Comparison of ENCODE assay signal across 38 cellular contexts in the genomic region with DNA sequence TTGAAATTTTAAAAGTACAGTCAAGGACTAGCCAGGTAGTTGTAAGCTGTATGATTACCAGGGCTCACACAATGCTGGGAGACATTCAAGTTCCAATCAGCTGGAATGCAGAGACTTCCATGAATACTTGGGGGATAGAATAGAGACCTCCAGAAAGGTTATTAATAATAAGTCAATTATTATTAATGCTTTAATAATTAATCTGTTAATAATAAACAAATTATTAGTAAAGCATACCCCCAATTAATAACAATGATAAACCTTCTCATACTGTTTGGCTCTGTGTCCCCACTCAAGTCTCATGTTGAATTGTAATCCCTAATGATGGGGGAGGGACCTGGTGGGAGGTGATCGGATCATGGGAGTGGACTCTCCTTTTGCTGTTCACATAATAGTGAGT. TPM values are rescaled to one million over a fixed set of nuclear protein-coding genes. Genes with fewer than 3 reads are reported as not detected.
"Had no signal": no experiment of that assay in that cellular context is flagged by ENCODE, and none has a peak within 500 bp of the region (broad histone marks: within the 10 kb centered on the region; RNA-seq: fewer than 3 reads in every experiment).

No MANE protein-coding gene starts in this region.

- H3K36me3 ChIP-seq: ascending aorta, cardiac muscle cell had no signal

- H3K4me1 Mint-ChIP-seq: central memory CD8-positive, alpha-beta T cell had no signal

- H3K36me3 Mint-ChIP-seq: activated CD8-positive, alpha-beta memory T cell treated with anti-CD3 and anti-CD28 coated beads, Interleukin-2, amount 10 ng/mL, durations not matched to agents 7 days and 5 days; activated naive CD8-positive, alpha-beta T cell; brain had no signal

- H3K27me3 ChIP-seq: ascending aorta, cardiac muscle cell had no signal

- DNase-seq: activated B cell treated with CpG ODN at 0.5 μM for 24 hours; activated CD4-positive, alpha-beta memory T cell treated with anti-CD3 and anti-CD28 coated beads, Interleukin-2, amount 10 ng/mL, durations not matched to agents 7 days and 5 days; activated CD4-positive, alpha-beta T cell treated with anti-CD3 and anti-CD28 coated beads for 4 hours; activated CD4-positive, alpha-beta T cell treated with anti-CD3 and anti-CD28 coated beads, Interleukin-2, amount 10 ng/mL, durations not matched to agents 7 days and 5 days; activated CD4-positive, alpha-beta T cell treated with anti-CD3 and anti-CD28 coated beads, Interleukin-2, amount 50 U/mL, for 4 hours; activated CD4-positive, CD25-positive, alpha-beta regulatory T cell treated with anti-CD3 and anti-CD28 coated beads, Interleukin-2, amount 50 U/mL, for 72 hours; activated CD8-positive, alpha-beta memory T cell treated with anti-CD3 and anti-CD28 coated beads for 24 hours; activated CD8-positive, alpha-beta memory T cell treated with anti-CD3 and anti-CD28 coated beads, Interleukin-2, amount 10 ng/mL, durations not matched to agents 7 days and 5 days; activated CD8-positive, alpha-beta memory T cell treated with anti-CD3 and anti-CD28 coated beads, Interleukin-2, amount 50 U/mL, for 48 hours; activated CD8-positive, alpha-beta T cell treated with anti-CD3 and anti-CD28 coated beads, Interleukin-2, amount 10 ng/mL, durations not matched to agents 7 days and 5 days; activated effector memory CD4-positive, alpha-beta T cell treated with Interleukin-2 at 50 U/mL for 16 hours; activated gamma-delta T cell; activated naive CD4-positive, alpha-beta T cell treated with anti-CD3 and anti-CD28 coated beads, Interleukin-2, amount 50 U/mL, for 16 hours; activated naive CD4-positive, alpha-beta T cell treated with Interleukin-2 at 50 U/mL for 16 hours; activated naive CD8-positive, alpha-beta T cell treated with anti-CD3 and anti-CD28 coated beads, Interleukin-2, amount 10 ng/mL, durations not matched to agents 7 days and 5 days; activated naive CD8-positive, alpha-beta T cell treated with anti-CD3 and anti-CD28 coated beads, Interleukin-2, amount 50 U/mL, for 24 hours; activated T-cell treated with anti-CD3 and anti-CD28 coated beads, Interleukin-2, amount 50 U/mL, for 24 hours; activated T-cell treated with anti-CD3 and anti-CD28 coated beads, Interleukin-2, amount 50 U/mL, for 48 hours; amygdala; anterior cingulate cortex; caudate nucleus; cerebellar nuclear complex; SW 1271; T-helper 1 cell; T-helper 2 cell; T-helper 9 cell had no signal

- FAIRE-seq: bronchial epithelial cell, TTC549 had no signal

- H3K27ac Mint-ChIP-seq: activated B cell treated with CpG ODN at 0.5 μM for 24 hours; activated CD4-positive, alpha-beta memory T cell treated with anti-CD3 and anti-CD28 coated beads, Interleukin-2, amount 10 ng/mL, durations not matched to agents 7 days and 5 days; activated CD4-positive, alpha-beta T cell treated with anti-CD3 and anti-CD28 coated beads, Interleukin-2, amount 10 ng/mL, durations not matched to agents 7 days and 5 days; activated CD8-positive, alpha-beta memory T cell treated with anti-CD3 and anti-CD28 coated beads, Interleukin-2, amount 10 ng/mL, durations not matched to agents 7 days and 5 days; activated CD8-positive, alpha-beta T cell treated with anti-CD3 and anti-CD28 coated beads, Interleukin-2, amount 10 ng/mL, durations not matched to agents 7 days and 5 days; activated naive CD8-positive, alpha-beta T cell; activated naive CD8-positive, alpha-beta T cell treated with anti-CD3 and anti-CD28 coated beads, Interleukin-2, amount 10 ng/mL, durations not matched to agents 7 days and 5 days; activated naive CD8-positive, alpha-beta T cell treated with anti-CD3 and anti-CD28 coated beads, Interleukin-2, amount 50 U/mL, for 24 hours; activated T-cell treated with anti-CD3 and anti-CD28 coated beads, Interleukin-2, amount 50 U/mL, for 24 hours; activated T-helper 2 cell treated with anti-CD3 and anti-CD28 coated beads, Interferon-gamma antibody, Interleukin-2, Interleukin-4, amounts not matched to agents 10 μg/mL and 5 μg/mL and 100 μg/mL, durations not matched to agents 14 hours and 24 hours and 36 hours; brain; T-helper 1 cell treated with Interleukin-12 subunit alpha and Interleukin-12 subunit beta and Interleukin-4 antibody, amounts not matched to agents 30 μg/mL and 1 μg/mL, for 36 hours; T-helper 2 cell treated with Interferon-gamma antibody and Interleukin-4, amounts not matched to agents 5 μg/mL and 100 μg/mL, for 36 hours had no signal

- H3K27me3 Mint-ChIP-seq: activated naive CD8-positive, alpha-beta T cell treated with anti-CD3 and anti-CD28 coated beads, Interleukin-2, amount 10 ng/mL, durations not matched to agents 7 days and 5 days; brain had no signal

- H3K4me3 Mint-ChIP-seq: activated B cell treated with CpG ODN at 0.5 μM for 24 hours; activated CD4-positive, alpha-beta memory T cell treated with anti-CD3 and anti-CD28 coated beads, Interleukin-2, amount 10 ng/mL, durations not matched to agents 7 days and 5 days; activated CD4-positive, alpha-beta T cell treated with anti-CD3 and anti-CD28 coated beads, Interleukin-2, amount 10 ng/mL, durations not matched to agents 7 days and 5 days; activated CD8-positive, alpha-beta memory T cell treated with anti-CD3 and anti-CD28 coated beads, Interleukin-2, amount 10 ng/mL, durations not matched to agents 7 days and 5 days; activated CD8-positive, alpha-beta T cell treated with anti-CD3 and anti-CD28 coated beads, Interleukin-2, amount 10 ng/mL, durations not matched to agents 7 days and 5 days; activated naive CD8-positive, alpha-beta T cell; activated naive CD8-positive, alpha-beta T cell treated with anti-CD3 and anti-CD28 coated beads, Interleukin-2, amount 10 ng/mL, durations not matched to agents 7 days and 5 days; activated naive CD8-positive, alpha-beta T cell treated with anti-CD3 and anti-CD28 coated beads, Interleukin-2, amount 50 U/mL, for 24 hours; activated T-cell treated with anti-CD3 and anti-CD28 coated beads, Interleukin-2, amount 50 U/mL, for 24 hours; brain; central memory CD8-positive, alpha-beta T cell; T-helper 1 cell treated with Interleukin-12 subunit alpha and Interleukin-12 subunit beta and Interleukin-4 antibody, amounts not matched to agents 30 μg/mL and 1 μg/mL, for 36 hours; T-helper 2 cell treated with Interferon-gamma antibody and Interleukin-4, amounts not matched to agents 5 μg/mL and 100 μg/mL, for 36 hours had no signal

- H3K4me1 ChIP-seq: ascending aorta had no signal

- H3K27ac ChIP-seq: ascending aorta, cardiac muscle cell, VCaP had no signal

- H3K4me3 ChIP-seq: ascending aorta, cardiac muscle cell had no signal

- H3K9me3 ChIP-seq: ascending aorta had no signal

- H3K9me3 Mint-ChIP-seq: activated naive CD8-positive, alpha-beta T cell treated with anti-CD3 and anti-CD28 coated beads, Interleukin-2, amount 50 U/mL, for 24 hours; central memory CD8-positive, alpha-beta T cell had no signal

- ATAC-seq: activated CD8-positive, alpha-beta memory T cell treated with anti-CD3 and anti-CD28 coated beads, Interleukin-2, amount 10 ng/mL, durations not matched to agents 7 days and 5 days; activated CD8-positive, alpha-beta T cell treated with anti-CD3 and anti-CD28 coated beads, Interleukin-2, amount 10 ng/mL, durations not matched to agents 7 days and 5 days; activated naive CD8-positive, alpha-beta T cell treated with anti-CD3 and anti-CD28 coated beads, Interleukin-2, amount 50 U/mL, for 24 hours had no signal

RNA-seq across cellular contexts. Expression of a gene that starts 14.6 kb away (rescaled TPM):
- total RNA-seq: activated B cell treated with CpG ODN at 0.5 μM for 24 hours; activated CD4-positive, alpha-beta memory T cell treated with anti-CD3 and anti-CD28 coated beads, Interleukin-2, amount 10 ng/mL, durations not matched to agents 7 days and 5 days; activated CD4-positive, alpha-beta T cell treated with anti-CD3 and anti-CD28 coated beads, Interleukin-2, amount 10 ng/mL, durations not matched to agents 7 days and 5 days; activated CD8-positive, alpha-beta memory T cell treated with anti-CD3 and anti-CD28 coated beads, Interleukin-2, amount 10 ng/mL, durations not matched to agents 7 days and 5 days; activated CD8-positive, alpha-beta T cell treated with anti-CD3 and anti-CD28 coated beads, Interleukin-2, amount 10 ng/mL, durations not matched to agents 7 days and 5 days; activated T-helper 2 cell treated with anti-CD3 and anti-CD28 coated beads, Interferon-gamma antibody, Interleukin-2, Interleukin-4, amounts not matched to agents 10 μg/mL and 5 μg/mL and 100 μg/mL, durations not matched to agents 14 hours and 24 hours and 36 hours; bronchial epithelial cell; chondrocyte had no signal
- polyA plus RNA-seq: cardiac muscle cell had no signal

RNA-seq across cellular contexts. Expression of a gene that starts 45.5 kb away (rescaled TPM):
- total RNA-seq: activated B cell treated with CpG ODN at 0.5 μM for 24 hours; activated CD4-positive, alpha-beta memory T cell treated with anti-CD3 and anti-CD28 coated beads, Interleukin-2, amount 10 ng/mL, durations not matched to agents 7 days and 5 days; activated CD4-positive, alpha-beta T cell treated with anti-CD3 and anti-CD28 coated beads, Interleukin-2, amount 10 ng/mL, durations not matched to agents 7 days and 5 days; activated CD8-positive, alpha-beta memory T cell treated with anti-CD3 and anti-CD28 coated beads, Interleukin-2, amount 10 ng/mL, durations not matched to agents 7 days and 5 days; activated CD8-positive, alpha-beta T cell treated with anti-CD3 and anti-CD28 coated beads, Interleukin-2, amount 10 ng/mL, durations not matched to agents 7 days and 5 days; activated naive CD8-positive, alpha-beta T cell treated with anti-CD3 and anti-CD28 coated beads, Interleukin-2, amount 10 ng/mL, durations not matched to agents 7 days and 5 days; activated T-helper 2 cell treated with anti-CD3 and anti-CD28 coated beads, Interferon-gamma antibody, Interleukin-2, Interleukin-4, amounts not matched to agents 10 μg/mL and 5 μg/mL and 100 μg/mL, durations not matched to agents 14 hours and 24 hours and 36 hours; bronchial epithelial cell; cardiac muscle cell had no signal
- polyA plus RNA-seq: cardiac muscle cell had no signal
